In the genomic region with DNA sequence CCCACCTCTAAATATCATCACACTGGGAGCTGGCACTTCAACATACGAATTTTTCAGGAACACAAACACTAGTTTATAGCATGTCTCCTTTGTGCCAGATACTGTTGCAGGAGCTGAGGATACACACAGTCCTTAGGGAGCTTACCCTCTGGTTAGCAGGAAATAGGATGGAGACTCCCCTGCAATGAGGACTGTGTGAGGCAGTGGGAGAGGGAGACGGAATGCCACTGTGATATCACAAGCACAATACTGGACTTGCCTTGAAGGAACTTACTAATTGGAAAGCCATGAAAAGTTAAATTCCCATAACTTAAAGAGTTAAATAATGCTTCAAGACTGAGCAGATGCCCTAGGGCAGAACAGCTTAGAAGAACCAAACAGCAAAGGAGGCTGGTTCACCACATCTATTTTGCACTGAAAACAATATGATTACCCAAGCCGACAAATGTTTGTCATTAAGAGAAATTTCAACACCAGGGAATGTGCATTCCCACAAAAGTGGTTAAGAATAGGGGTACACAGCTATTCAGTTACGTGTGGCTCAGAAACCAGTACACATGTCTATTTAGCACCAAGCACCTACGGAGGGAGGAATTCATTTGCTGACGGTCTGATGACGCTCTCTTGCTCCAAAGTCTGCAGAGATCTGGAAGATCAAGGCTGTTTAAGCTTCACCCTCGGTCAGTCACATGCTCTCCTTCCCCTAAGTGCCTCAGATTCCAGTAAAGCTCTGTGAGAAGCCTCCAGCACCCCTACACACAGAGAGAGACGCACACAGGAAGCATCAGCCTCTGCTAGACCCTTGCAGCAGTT, we compare ENCODE assay signal across 1 cellular context.
TF ChIP-seq lines count a peak whose summit lies in the region.

No MANE protein-coding gene starts in this region.

TF ChIP-seq in HepG2, 621 proteins besides CTCF, POLR2A, EP300 and RAD21 (continued from another document):
- TF ChIP-seq, protein P1, sequence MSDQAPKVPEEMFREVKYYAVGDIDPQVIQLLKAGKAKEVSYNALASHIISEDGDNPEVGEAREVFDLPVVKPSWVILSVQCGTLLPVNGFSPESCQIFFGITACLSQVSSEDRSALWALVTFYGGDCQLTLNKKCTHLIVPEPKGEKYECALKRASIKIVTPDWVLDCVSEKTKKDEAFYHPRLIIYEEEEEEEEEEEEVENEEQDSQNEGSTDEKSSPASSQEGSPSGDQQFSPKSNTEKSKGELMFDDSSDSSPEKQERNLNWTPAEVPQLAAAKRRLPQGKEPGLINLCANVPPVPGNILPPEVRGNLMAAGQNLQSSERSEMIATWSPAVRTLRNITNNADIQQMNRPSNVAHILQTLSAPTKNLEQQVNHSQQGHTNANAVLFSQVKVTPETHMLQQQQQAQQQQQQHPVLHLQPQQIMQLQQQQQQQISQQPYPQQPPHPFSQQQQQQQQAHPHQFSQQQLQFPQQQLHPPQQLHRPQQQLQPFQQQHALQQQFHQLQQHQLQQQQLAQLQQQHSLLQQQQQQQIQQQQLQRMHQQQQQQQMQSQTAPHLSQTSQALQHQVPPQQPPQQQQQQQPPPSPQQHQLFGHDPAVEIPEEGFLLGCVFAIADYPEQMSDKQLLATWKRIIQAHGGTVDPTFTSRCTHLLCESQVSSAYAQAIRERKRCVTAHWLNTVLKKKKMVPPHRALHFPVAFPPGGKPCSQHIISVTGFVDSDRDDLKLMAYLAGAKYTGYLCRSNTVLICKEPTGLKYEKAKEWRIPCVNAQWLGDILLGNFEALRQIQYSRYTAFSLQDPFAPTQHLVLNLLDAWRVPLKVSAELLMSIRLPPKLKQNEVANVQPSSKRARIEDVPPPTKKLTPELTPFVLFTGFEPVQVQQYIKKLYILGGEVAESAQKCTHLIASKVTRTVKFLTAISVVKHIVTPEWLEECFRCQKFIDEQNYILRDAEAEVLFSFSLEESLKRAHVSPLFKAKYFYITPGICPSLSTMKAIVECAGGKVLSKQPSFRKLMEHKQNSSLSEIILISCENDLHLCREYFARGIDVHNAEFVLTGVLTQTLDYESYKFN (CRISPR knock-in tag; conservative IDR thresholded peaks at IDR 0.05), result peak; percentile 26; the same call in 1 of the 2 replicates
- peak; percentile 86 for TF ChIP-seq TFE3 (CRISPR knock-in tag; IDR thresholded peaks at IDR 0.05)
- TF ChIP-seq CHD2 (IDR thresholded peaks at IDR 0.05; ENCODE audit: low read depth, low read length), result no peak
- TF ChIP-seq HMG20A (CRISPR knock-in tag; IDR thresholded peaks at IDR 0.05; ENCODE audit: borderline replicate concordance), result 0 out of 2 replicates have a peak, but pooled peaks have one; percentile 32
- TF ChIP-seq, protein P2, sequence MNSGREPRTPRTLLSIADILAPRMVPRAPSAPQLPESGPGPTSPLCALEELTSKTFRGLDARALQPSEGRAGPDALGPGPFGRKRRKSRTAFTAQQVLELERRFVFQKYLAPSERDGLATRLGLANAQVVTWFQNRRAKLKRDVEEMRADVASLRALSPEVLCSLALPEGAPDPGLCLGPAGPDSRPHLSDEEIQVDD (CRISPR knock-in tag; IDR thresholded peaks at IDR 0.05; ENCODE audit: borderline replicate concordance), result no peak
- no peak for TF ChIP-seq MED13 (CRISPR knock-in tag; IDR thresholded peaks at IDR 0.05)
- TF ChIP-seq TEAD3 (CRISPR knock-in tag; optimal IDR thresholded peaks at IDR 0.05; ENCODE audit: borderline replicate concordance), result peak; percentile 14
- peak; percentile 27; the same call in 1 of the 2 replicates for TF ChIP-seq FOXA3 (CRISPR knock-in tag; IDR thresholded peaks at IDR 0.05)
- no peak for TF ChIP-seq E2F1 (CRISPR knock-in tag; IDR thresholded peaks at IDR 0.05)
- no peak for TF ChIP-seq ZNF431 (CRISPR knock-in tag; IDR thresholded peaks at IDR 0.05; ENCODE audit: borderline replicate concordance, low read depth)
- TF ChIP-seq, protein P3, sequence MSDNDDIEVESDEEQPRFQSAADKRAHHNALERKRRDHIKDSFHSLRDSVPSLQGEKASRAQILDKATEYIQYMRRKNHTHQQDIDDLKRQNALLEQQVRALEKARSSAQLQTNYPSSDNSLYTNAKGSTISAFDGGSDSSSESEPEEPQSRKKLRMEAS (IDR thresholded peaks at IDR 0.05), result 0 out of 2 replicates have a peak, but pooled peaks have one; percentile 29
- no peak for TF ChIP-seq HINFP (CRISPR knock-in tag; IDR thresholded peaks at IDR 0.05; ENCODE audit: low read depth)
- TF ChIP-seq ZNF660 (CRISPR knock-in tag; IDR thresholded peaks at IDR 0.05; ENCODE audit: borderline replicate concordance, low read depth), result no peak
- TF ChIP-seq ARID5B (CRISPR knock-in tag; IDR thresholded peaks at IDR 0.05), result peak; percentile 62; the same call in 1 of the 2 replicates
- TF ChIP-seq SAP130 (CRISPR knock-in tag; IDR thresholded peaks at IDR 0.05; ENCODE audit: low read depth), result peak; percentile 42; the same call in 1 of the 2 replicates
- TF ChIP-seq, protein P4, sequence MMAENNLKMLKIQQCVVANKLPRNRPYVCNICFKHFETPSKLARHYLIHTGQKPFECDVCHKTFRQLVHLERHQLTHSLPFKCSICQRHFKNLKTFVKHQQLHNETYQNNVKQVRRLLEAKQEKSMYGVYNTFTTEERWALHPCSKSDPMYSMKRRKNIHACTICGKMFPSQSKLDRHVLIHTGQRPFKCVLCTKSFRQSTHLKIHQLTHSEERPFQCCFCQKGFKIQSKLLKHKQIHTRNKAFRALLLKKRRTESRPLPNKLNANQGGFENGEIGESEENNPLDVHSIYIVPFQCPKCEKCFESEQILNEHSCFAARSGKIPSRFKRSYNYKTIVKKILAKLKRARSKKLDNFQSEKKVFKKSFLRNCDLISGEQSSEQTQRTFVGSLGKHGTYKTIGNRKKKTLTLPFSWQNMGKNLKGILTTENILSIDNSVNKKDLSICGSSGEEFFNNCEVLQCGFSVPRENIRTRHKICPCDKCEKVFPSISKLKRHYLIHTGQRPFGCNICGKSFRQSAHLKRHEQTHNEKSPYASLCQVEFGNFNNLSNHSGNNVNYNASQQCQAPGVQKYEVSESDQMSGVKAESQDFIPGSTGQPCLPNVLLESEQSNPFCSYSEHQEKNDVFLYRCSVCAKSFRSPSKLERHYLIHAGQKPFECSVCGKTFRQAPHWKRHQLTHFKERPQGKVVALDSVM (CRISPR knock-in tag; IDR thresholded peaks at IDR 0.05), result no peak
- no peak for TF ChIP-seq SMAD9 (CRISPR knock-in tag; IDR thresholded peaks at IDR 0.05)
- TF ChIP-seq ZNF709 (CRISPR knock-in tag; IDR thresholded peaks at IDR 0.05), result no peak
- TF ChIP-seq ZSCAN25 (CRISPR knock-in tag; IDR thresholded peaks at IDR 0.05), result 0 out of 2 replicates have a peak, but pooled peaks have one; percentile 21
- no peak for TF ChIP-seq ZMAT5 (CRISPR knock-in tag; IDR thresholded peaks at IDR 0.05; ENCODE audit: borderline replicate concordance, low read depth)
- TF ChIP-seq TAF1 (CRISPR knock-in tag; IDR thresholded peaks at IDR 0.05), result no peak
- no peak for TF ChIP-seq ZBTB37 (CRISPR knock-in tag; IDR thresholded peaks at IDR 0.05)
- no peak for TF ChIP-seq KDM5B (CRISPR knock-in tag; IDR thresholded peaks at IDR 0.05; ENCODE audit: borderline replicate concordance)
- TF ChIP-seq HOXA3 (CRISPR knock-in tag; IDR thresholded peaks at IDR 0.05), result peak; percentile 27; the same call in 1 of the 2 replicates
- no peak for TF ChIP-seq ZSCAN22 (CRISPR knock-in tag; IDR thresholded peaks at IDR 0.05)
